8 cellular contexts compared by ENCODE assay signal in the genomic region with DNA sequence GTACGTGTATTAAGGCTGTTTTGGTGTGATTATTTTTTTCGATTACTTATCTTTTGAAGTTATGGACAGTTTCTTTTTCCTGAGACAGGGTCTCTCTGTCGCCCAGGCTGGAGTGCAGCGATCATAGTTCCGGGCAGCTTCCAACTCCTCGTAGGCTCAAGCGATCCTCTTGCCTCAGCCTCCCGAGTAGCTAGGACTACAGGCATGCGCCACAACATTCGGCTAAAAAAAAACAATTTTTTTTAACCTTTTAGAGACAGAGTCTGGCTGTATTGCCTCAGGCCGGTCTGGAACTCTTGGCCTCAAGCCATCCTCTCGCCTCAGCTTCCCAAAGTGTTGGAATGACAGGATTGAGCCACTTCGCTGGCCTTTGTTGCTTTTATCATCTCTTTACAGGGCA. TPM values are rescaled to one million over a fixed set of nuclear protein-coding genes. Genes with fewer than 3 reads are reported as not detected.
DNase-seq lines count a peak whose midpoint lies in the region; ATAC-seq and TF ChIP-seq lines count a peak whose summit lies in the region.

No MANE protein-coding gene starts in this region.

- H3K27ac ChIP-seq in hepatocyte (peak overlapping the region; percentile 94), spleen (peak overlapping the region; percentile 95 to 98 (median 96))

- DNase-seq in CMK (ENCODE audit: low read depth) (peak; percentile 26), HS-27A (ENCODE audit: low read depth) (peak; percentile 2), hepatocyte (ENCODE audit: low spot score) (peak; percentile 19), spleen (no peak), NCI-H345 (lab: John Stamatoyannopoulos, UW) (no peak)
- no peak for DNase-seq in activated CD8-positive, alpha-beta T cell treated with anti-CD3 and anti-CD28 coated beads for 36 hours

- peaks cover 49% of the 10 kb centered on the region for H3K79me2 ChIP-seq in hepatocyte

- H3K36me3 ChIP-seq in hepatocyte (replicated peaks; ENCODE audit: insufficient read depth, low read depth) (no peaks in the 10 kb centered on the region), spleen (peaks cover 0 to 33% (median 10%) of the 10 kb centered on the region in 6 donors)

- H3K9me3 ChIP-seq in hepatocyte (ENCODE audit: low read depth) (no peaks in the 10 kb centered on the region), spleen (no peaks in the 10 kb centered on the region)

- H3K27ac Mint-ChIP-seq in activated CD8-positive, alpha-beta T cell treated with anti-CD3 and anti-CD28 coated beads for 36 hours, result peak overlapping the region; percentile 95

- H3K4me1 ChIP-seq in hepatocyte (ENCODE audit: insufficient read depth), result peaks cover 9% of the 10 kb centered on the region
- H3K4me1 ChIP-seq in spleen, result peaks cover 6 to 65% (median 51%) of the 10 kb centered on the region in 6 donors

- no peak for ATAC-seq in activated CD8-positive, alpha-beta T cell treated with anti-CD3 and anti-CD28 coated beads for 36 hours
- ATAC-seq in GM21360 (IDR thresholded peaks at IDR 0.05; ENCODE audit: unreplicated experiment), result no peak
- no peak for ATAC-seq in HG02938 (IDR thresholded peaks at IDR 0.05; ENCODE audit: unreplicated experiment)

- H3K9me3 Mint-ChIP-seq in activated CD8-positive, alpha-beta T cell treated with anti-CD3 and anti-CD28 coated beads for 36 hours, result no peaks in the 10 kb centered on the region

- intact Hi-C loops in activated CD8-positive, alpha-beta T cell treated with anti-CD3 and anti-CD28 coated beads for 36 hours (cut with micrococcal nuclease), result loop anchor here (10.0 kb wide), 1 partner anchor 182 kb away; a partner anchor contains a TSS
- intact Hi-C loops in spleen (cut with DNase I; ENCODE audit: low total_unique reads), result no loop called here

- H3K27me3 Mint-ChIP-seq in activated CD8-positive, alpha-beta T cell treated with anti-CD3 and anti-CD28 coated beads for 36 hours, result no peaks in the 10 kb centered on the region

- peak overlapping the region; percentile 49 for H2AFZ ChIP-seq in hepatocyte

- no peaks in the 10 kb centered on the region for H3K9me2 ChIP-seq in hepatocyte (replicated peaks; ENCODE audit: insufficient read depth)

- H3K27me3 ChIP-seq in hepatocyte (no peaks in the 10 kb centered on the region), spleen (replicated peaks in 1 of 7) (no peaks in the 10 kb centered on the region)

- TF ChIP-seq POLR2A in spleen (IDR thresholded peaks at IDR 0.05), result no peak

- no peak for TF ChIP-seq CTCF in activated CD8-positive, alpha-beta T cell treated with anti-CD3 and anti-CD28 coated beads for 36 hours (IDR thresholded peaks at IDR 0.05)
- no peak for TF ChIP-seq CTCF in hepatocyte (IDR thresholded peaks at IDR 0.05; ENCODE audit: poor library complexity)
- TF ChIP-seq CTCF in spleen (IDR thresholded peaks at IDR 0.05 in 8 of 11, conservative IDR thresholded peaks at IDR 0.05 in 3 of 11), result no peak

- 53% methylated on average over 13 of the region's 13 CpGs for WGBS in hepatocyte (ENCODE audit: low lambda C conversion rate, missing lambda C conversion rate)
- 38 to 54% (median 47%) methylated on average over 13 of the region's 13 CpGs for WGBS in spleen, 5 donors

- peaks cover 34% of the 10 kb centered on the region for H3K4me1 Mint-ChIP-seq in activated CD8-positive, alpha-beta T cell treated with anti-CD3 and anti-CD28 coated beads for 36 hours (ENCODE audit: low read depth)

- no peaks in the 10 kb centered on the region for H4K20me1 ChIP-seq in hepatocyte (ENCODE audit: insufficient read depth, poor library complexity, severe bottlenecking)

- H3K4me3 ChIP-seq in hepatocyte (peak overlapping the region; percentile 66), spleen (peak overlapping the region; percentile 82 to 97 (median 95))

- peaks cover 30% of the 10 kb centered on the region for H3K36me3 Mint-ChIP-seq in activated CD8-positive, alpha-beta T cell treated with anti-CD3 and anti-CD28 coated beads for 36 hours (ENCODE audit: low read depth)

- peak overlapping the region; percentile 91 for H3K4me3 Mint-ChIP-seq in activated CD8-positive, alpha-beta T cell treated with anti-CD3 and anti-CD28 coated beads for 36 hours

- CTCF ChIA-PET in activated CD8-positive, alpha-beta T cell treated with anti-CD3 and anti-CD28 coated beads for 36 hours (lab: Charles Lee), result interaction anchor here (1.1 to 1.5 kb wide), 3 partner anchors 14 to 194 kb away, joined by 3 to 4 read pairs (median 3); no protein-coding TSS in a partner anchor

- peak overlapping the region; percentile 75 for H3K4me2 ChIP-seq in hepatocyte

- POLR2A ChIA-PET in activated CD8-positive, alpha-beta T cell treated with anti-CD3 and anti-CD28 coated beads for 36 hours (lab: Charles Lee), result interaction anchor here (1.0 to 2.2 kb wide), 3 partner anchors 8 to 18 kb away, joined by 3 to 5 read pairs (median 4); no protein-coding TSS in a partner anchor

RNA-seq across cellular contexts. Expression of a gene that starts 0.9 kb away (rescaled TPM):
- total RNA-seq in activated CD8-positive, alpha-beta T cell treated with anti-CD3 and anti-CD28 coated beads for 36 hours, result 10 to 100 TPM; 75.2 to 79.4 TPM
- total RNA-seq in hepatocyte (34.4 and 35.3 TPM in 2 replicates), spleen (10 to 100 TPM; 29.6 to 41.9 (median 35.1) TPM)
- polyA plus RNA-seq in hepatocyte (54.3 and 56.7 TPM in 2 replicates), spleen (10 to 100 TPM; 22.1 to 36.1 (median 30.1) TPM)

RNA-seq across cellular contexts. Expression of a gene that starts 29.2 kb away (rescaled TPM):
- total RNA-seq in activated CD8-positive, alpha-beta T cell treated with anti-CD3 and anti-CD28 coated beads for 36 hours, result 10 to 100 TPM; 16.2 to 18.3 TPM
- total RNA-seq in hepatocyte, result 9.4 and 11.1 TPM in 2 replicates
- 3.8 and 7.1 TPM in 2 replicates for polyA plus RNA-seq in hepatocyte
- 10 to 100 TPM; 15.1 to 25.9 (median 20.9) TPM for total RNA-seq in spleen
- 10 to 100 TPM in 1 of 3 donors, 1 to 10 TPM in 2; 9.8 to 11.0 (median 9.8) TPM for polyA plus RNA-seq in spleen

Comparison
In these comparisons a context has a peak if more than half of its experiments do, and no peak if none do; other contexts are left out.
1. DNase-seq: peak in CMK (single experiment), HS-27A (single experiment) and hepatocyte (single experiment); none in activated CD8-positive, alpha-beta T cell treated with anti-CD3 and anti-CD28 coated beads for 36 hours (single experiment), spleen (single experiment) and NCI-H345 (single experiment).